In genomic region chr11:121553367-121553766, GRCh38 we compare ENCODE assay signal across 1 cellular context.
TF ChIP-seq lines count a peak whose summit lies in the region.

No MANE protein-coding gene starts in this region.

TF ChIP-seq in K562, 482 proteins besides CTCF, POLR2A, EP300 and RAD21 (continued from another document):
- TF ChIP-seq USF2 (CRISPR knock-in tag; IDR thresholded peaks at IDR 0.05), result peak; percentile 14; the same call in 1 of the 2 replicates
TF ChIP-seq in K562: peak in this region for 2.
